ENCODE assay signal across 28 cellular contexts in the genomic region with DNA sequence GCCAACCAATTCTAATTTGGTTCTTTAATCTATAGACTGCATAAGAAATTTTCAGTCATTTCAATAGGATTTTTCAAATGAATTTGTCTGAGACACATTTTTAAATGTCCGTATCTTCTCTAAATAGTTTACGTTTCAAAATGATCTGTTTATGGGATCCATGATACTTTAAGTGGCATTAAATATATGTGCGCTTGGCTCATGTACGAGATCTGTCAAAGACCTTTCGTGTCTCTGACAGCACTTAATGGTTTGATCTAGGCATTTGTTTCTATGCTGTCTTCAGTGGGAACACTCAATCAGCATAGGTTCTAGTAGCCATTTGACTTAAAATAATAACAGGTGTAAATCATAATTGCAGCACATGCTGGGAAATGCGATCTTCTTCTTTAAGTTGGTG.
"Had no signal": no experiment of that assay in that cellular context is flagged by ENCODE, and none has a peak within 500 bp of the region (broad histone marks: within the 10 kb centered on the region; RNA-seq: fewer than 3 reads in every experiment).

No MANE protein-coding gene starts in this region.

- H3K9me3 ChIP-seq: stomach, suprapubic skin, testis, thoracic aorta, thyroid gland, tibial artery, tibial nerve, transverse colon, upper lobe of left lung, upper lobe of right lung, uterus, vagina had no signal

- H3K27me3 ChIP-seq: stomach, suprapubic skin, testis, thyroid gland, tibial artery, tibial nerve, transverse colon, upper lobe of left lung, upper lobe of right lung, uterus, vagina had no signal

- H3K4me1 Mint-ChIP-seq: stimulated activated effector memory CD8-positive, alpha-beta T cell treated with anti-CD3 and anti-CD28 coated beads, Interleukin-12 subunit alpha, Interleukin-12 subunit beta, amount 100 ng/mL, for 72 hours; stimulated activated memory B cell treated with anti-CD40 and anti-IgM and Interleukin-4, amounts not matched to agents 10 μg/mL and 1 μg/mL and 100 μg/mL, for 72 hours; stimulated activated naive B cell treated with anti-CD40 and anti-IgM and Interleukin-4, amounts not matched to agents 10 μg/mL and 1 μg/mL and 100 μg/mL, for 72 hours; stimulated activated naive CD8-positive, alpha-beta T cell treated with anti-CD3 and anti-CD28 coated beads, Interleukin-15, amount 100 ng/mL, for 72 hours had no signal

- DNase-seq: stimulated activated CD4-positive, alpha-beta T cell treated with anti-CD3 and anti-CD28 coated beads, Interleukin-2, amount 100 ng/mL, for 48 hours; stimulated activated CD4-positive, alpha-beta T cell treated with anti-CD3 and anti-CD28 coated beads, Interleukin-4, amount 100 ng/mL, for 1 hour; stimulated activated CD4-positive, alpha-beta T cell treated with anti-CD3 and anti-CD28 coated beads, Interleukin-4, amount 100 ng/mL, for 24 hours; stimulated activated CD4-positive, alpha-beta T cell treated with anti-CD3 and anti-CD28 coated beads, Interleukin-4, amount 100 ng/mL, for 4 hours; stimulated activated CD8-positive, alpha-beta memory T cell treated with anti-CD3 and anti-CD28 coated beads, Interleukin-4, amount 100 ng/mL, for 48 hours; stimulated activated naive B cell treated with anti-CD40 and anti-IgM and Interleukin-4, amounts not matched to agents 10 μg/mL and 1 μg/mL and 100 μg/mL, for 72 hours; stimulated activated naive CD4-positive, alpha-beta T cell; stimulated activated naive CD4-positive, alpha-beta T cell treated with Interleukin-2 at 50 U/mL for 16 hours; stimulated activated naive CD8-positive, alpha-beta T cell treated with anti-CD3 and anti-CD28 coated beads, Interleukin-15, amount 100 ng/mL, for 72 hours; stimulated activated naive CD8-positive, alpha-beta T cell treated with anti-CD3 and anti-CD28 coated beads, Interleukin-15, Interleukin-2, amounts not matched to agents 100 U/mL and 50 U/mL, for 24 hours; stomach; substantia nigra; testis; thyroid gland; tibial artery; transverse colon; trophoblast cell; upper lobe of left lung; upper lobe of right lung; uterus had no signal

- H3K4me3 ChIP-seq: stomach, suprapubic skin, testis, thoracic aorta, thyroid gland, tibial artery, tibial nerve, transverse colon, upper lobe of left lung, upper lobe of right lung, uterus, vagina had no signal

- H3K36me3 ChIP-seq: stomach, suprapubic skin, thoracic aorta, thyroid gland, tibial artery, tibial nerve, transverse colon, upper lobe of left lung, upper lobe of right lung, uterus, vagina had no signal

- H3K4me3 Mint-ChIP-seq: stimulated activated effector memory CD8-positive, alpha-beta T cell treated with anti-CD3 and anti-CD28 coated beads, Interleukin-12 subunit alpha, Interleukin-12 subunit beta, amount 100 ng/mL, for 72 hours; stimulated activated memory B cell treated with anti-CD40 and anti-IgM and Interleukin-4, amounts not matched to agents 10 μg/mL and 1 μg/mL and 100 μg/mL, for 72 hours; stimulated activated naive B cell treated with anti-CD40 and anti-IgM and Interleukin-4, amounts not matched to agents 10 μg/mL and 1 μg/mL and 100 μg/mL, for 72 hours; stimulated activated naive CD8-positive, alpha-beta T cell treated with anti-CD3 and anti-CD28 coated beads, Interleukin-15, amount 100 ng/mL, for 72 hours; stimulated activated naive CD8-positive, alpha-beta T cell treated with anti-CD3 and anti-CD28 coated beads, Interleukin-15, Interleukin-2, amounts not matched to agents 100 ng/mL and 50 ng/mL, for 24 hours; type B pancreatic cell had no signal

- H3K36me3 Mint-ChIP-seq: stimulated activated effector memory CD8-positive, alpha-beta T cell treated with anti-CD3 and anti-CD28 coated beads, Interleukin-12 subunit alpha, Interleukin-12 subunit beta, amount 100 ng/mL, for 72 hours; stimulated activated memory B cell treated with anti-CD40 and anti-IgM and Interleukin-4, amounts not matched to agents 10 μg/mL and 1 μg/mL and 100 μg/mL, for 72 hours; stimulated activated naive B cell treated with anti-CD40 and anti-IgM and Interleukin-4, amounts not matched to agents 10 μg/mL and 1 μg/mL and 100 μg/mL, for 72 hours; type B pancreatic cell had no signal

- H3K27ac ChIP-seq: stomach, suprapubic skin, testis, thoracic aorta, thyroid gland, tibial artery, tibial nerve, transverse colon, upper lobe of left lung, upper lobe of right lung, uterus, vagina had no signal

- H3K27ac Mint-ChIP-seq: stimulated activated effector memory CD8-positive, alpha-beta T cell treated with anti-CD3 and anti-CD28 coated beads, Interleukin-12 subunit alpha, Interleukin-12 subunit beta, amount 100 ng/mL, for 72 hours; stimulated activated memory B cell treated with anti-CD40 and anti-IgM and Interleukin-4, amounts not matched to agents 10 μg/mL and 1 μg/mL and 100 μg/mL, for 72 hours; stimulated activated naive B cell treated with anti-CD40 and anti-IgM and Interleukin-4, amounts not matched to agents 10 μg/mL and 1 μg/mL and 100 μg/mL, for 72 hours; stimulated activated naive CD8-positive, alpha-beta T cell treated with anti-CD3 and anti-CD28 coated beads, Interleukin-15, amount 100 ng/mL, for 72 hours; stimulated activated naive CD8-positive, alpha-beta T cell treated with anti-CD3 and anti-CD28 coated beads, Interleukin-15, Interleukin-2, amounts not matched to agents 100 ng/mL and 50 ng/mL, for 24 hours; type B pancreatic cell had no signal

- H3K27me3 Mint-ChIP-seq: stimulated activated memory B cell treated with anti-CD40 and anti-IgM and Interleukin-4, amounts not matched to agents 10 μg/mL and 1 μg/mL and 100 μg/mL, for 72 hours; stimulated activated naive B cell treated with anti-CD40 and anti-IgM and Interleukin-4, amounts not matched to agents 10 μg/mL and 1 μg/mL and 100 μg/mL, for 72 hours; stimulated activated naive CD8-positive, alpha-beta T cell treated with anti-CD3 and anti-CD28 coated beads, Interleukin-15, amount 100 ng/mL, for 72 hours; stimulated activated naive CD8-positive, alpha-beta T cell treated with anti-CD3 and anti-CD28 coated beads, Interleukin-15, Interleukin-2, amounts not matched to agents 100 ng/mL and 50 ng/mL, for 24 hours; type B pancreatic cell had no signal

- H3K9me3 Mint-ChIP-seq: stimulated activated memory B cell treated with anti-CD40 and anti-IgM and Interleukin-4, amounts not matched to agents 10 μg/mL and 1 μg/mL and 100 μg/mL, for 72 hours; stimulated activated naive B cell treated with anti-CD40 and anti-IgM and Interleukin-4, amounts not matched to agents 10 μg/mL and 1 μg/mL and 100 μg/mL, for 72 hours; stimulated activated naive CD8-positive, alpha-beta T cell treated with anti-CD3 and anti-CD28 coated beads, Interleukin-15, amount 100 ng/mL, for 72 hours; type B pancreatic cell had no signal
